1 cellular context compared by ENCODE assay signal in genomic region chr5:64895748-64896147, GRCh38.
TF ChIP-seq lines count a peak whose summit lies in the region.

No MANE protein-coding gene starts in this region.

TF ChIP-seq in GM23338, 12 proteins besides CTCF, POLR2A, EP300 and RAD21 (continued from another document):
- TF ChIP-seq ETS1 (IDR thresholded peaks at IDR 0.05) (no peak), STAT1 (IDR thresholded peaks at IDR 0.05; ENCODE audit: unreplicated experiment) (no peak), NANOG (IDR thresholded peaks at IDR 0.05; ENCODE audit: borderline replicate concordance) (no peak), EZH2 (IDR thresholded peaks at IDR 0.05; ENCODE audit: low read depth, unreplicated experiment) (no peak), ZNF331 (CRISPR knock-in tag; IDR thresholded peaks at IDR 0.05; ENCODE audit: low read depth) (no peak), CREB1 (CRISPR knock-in tag; IDR thresholded peaks at IDR 0.05; ENCODE audit: low read depth) (no peak), POLR2AphosphoS5 (IDR thresholded peaks at IDR 0.05; ENCODE audit: low read depth) (no peak)
